ENCODE assay signal across 26 cellular contexts in genomic region chr6:157393667-157394329, GRCh38. TPM values are rescaled to one million over a fixed set of nuclear protein-coding genes. Genes with fewer than 3 reads are reported as not detected.
DNase-seq lines count a peak whose midpoint lies in the region; ATAC-seq, FAIRE-seq and TF ChIP-seq lines count a peak whose summit lies in the region.
"Had no signal": no experiment of that assay in that cellular context is flagged by ENCODE, and none has a peak within 500 bp of the region (broad histone marks: within the 10 kb centered on the region; RNA-seq: fewer than 3 reads in every experiment).

No MANE protein-coding gene starts in this region.

- TF ChIP-seq CTCF in K562 (IDR thresholded peaks at IDR 0.05 in 2 of 3, conservative IDR thresholded peaks at IDR 0.05 in 1 of 3; ENCODE audit: insufficient read depth in 2 of 3, low read depth in 1 of 3, low read length in 3 of 3) (no peak), foreskin fibroblast (IDR thresholded peaks at IDR 0.05; ENCODE audit: low read depth, low read length) (no peak)

- in situ Hi-C loops in K562 (cut with MboI): no loop called here

- no peak for TF ChIP-seq POLR2A in K562 (conservative IDR thresholded peaks at IDR 0.05)

- no peak overlapping the region for H3K27ac ChIP-seq in right cardiac atrium (ENCODE audit: low read length)
- peak overlapping the region; percentile 62 for H3K27ac ChIP-seq in K562 (ENCODE audit: extremely low read depth, low read depth, low read length)
- H3K27ac ChIP-seq in mucosa of rectum (ENCODE audit: low read depth in 2 of 2, low read length in 2 of 2): peak overlapping the region; percentile 56 to 70
- H3K27ac ChIP-seq: esophagus squamous epithelium, SK-N-MC, spleen, vagina had no signal

- no TSS peak for BruUV-seq in K562 (replicated peaks; lab: Mats Ljungman, UMichigan)

- DNase-seq in right cardiac atrium (no peak), Right ventricle myocardium inferior (ENCODE audit: missing footprints) (no peak), K562 (ENCODE audit: extremely low read depth in 1 of 4, low spot score in 3 of 4) (peak; percentile 39 to 73 (median 54)), SIG-M5 treated with dmso at 0.1 percent for 504 hours (lab: John Stamatoyannopoulos, UW; ENCODE audit: unreplicated experiment) (no peak), foreskin fibroblast (no peak), medulla oblongata (ENCODE audit: extremely low spot score) (no peak)
- no peak for DNase-seq in activated naive CD4-positive, alpha-beta T cell treated with anti-CD3 and anti-CD28 coated beads, Interleukin-2, amount 50 U/mL, for 72 hours (ENCODE audit: low spot score in 2 of 2)
- DNase-seq: activated CD4-positive, alpha-beta T cell treated with anti-CD3 and anti-CD28 coated beads for 1 hour; activated naive CD4-positive, alpha-beta T cell treated with anti-CD3 and anti-CD28 coated beads, Interleukin-2, amount 50 U/mL, for 16 hours; activated T-cell treated with anti-CD3 and anti-CD28 coated beads, Interleukin-2, amount 50 U/mL, for 72 hours; cerebellar nuclear complex; DMS79; effector memory CD4-positive, alpha-beta T cell; esophagus squamous epithelium; Karpas-422; NCI-H1105 treated with DMSO at 0.1 percent for 48 hours; NK-92 treated with Interleukin-12 subunit alpha and Interleukin-12 subunit beta, amount 100 ng/mL, for 24 hours; spleen; stimulated activated CD4-positive, alpha-beta T cell treated with anti-CD3 and anti-CD28 coated beads, Interleukin-4, amount 100 ng/mL, for 4 hours had no signal

- POLR2A ChIA-PET in K562 (lab: Yijun Ruan, JAX): interaction anchor here (0.7 to 4.3 kb wide), 7 partner anchors 9 to 141 kb away, joined by 3 to 18 read pairs (median 4); no protein-coding TSS in a partner anchor

- WGBS in right cardiac atrium: 66% methylated on average over 6 of the region's 6 CpGs
- WGBS in K562 (ENCODE audit: insufficient coverage, low coverage, missing lambda C conversion rate): 52% methylated on average over 6 of the region's 6 CpGs

- peak overlapping the region; percentile 36 to 39; a peak in 3 of 4 replicates for H3K9ac ChIP-seq in K562 (ENCODE audit: insufficient read depth in 1 of 2, low read depth in 2 of 2, low read length in 2 of 2)
- no peak overlapping the region for H3K9ac ChIP-seq in mucosa of rectum (ENCODE audit: low read depth in 1 of 2, low read length in 2 of 2)

- peak overlapping the region; percentile 3; the same call in 1 of the 2 replicates for H2AFZ ChIP-seq in K562 (ENCODE audit: low read depth, low read length)

- no peak for TF ChIP-seq EP300 in K562 (IDR thresholded peaks at IDR 0.05; ENCODE audit: low read length)

- peak overlapping the region; percentile 70 for H3K4me2 ChIP-seq in K562 (ENCODE audit: insufficient read depth, low read length)

- no peaks in the 10 kb centered on the region for H4K20me1 ChIP-seq in K562 (replicated peaks; ENCODE audit: control insufficient read depth, insufficient read depth, low read length)

- H3K36me3 ChIP-seq in K562 (ENCODE audit: control insufficient read depth, insufficient read depth, low read length) (peaks cover 17% of the 10 kb centered on the region; the same call in 2 of the 3 replicates), mucosa of rectum (ENCODE audit: control insufficient read depth in 2 of 2, insufficient read depth in 2 of 2, low read length in 2 of 2) (no peaks in the 10 kb centered on the region)
- H3K36me3 ChIP-seq: esophagus squamous epithelium, HAP-1, Peyer's patch, spleen, vagina had no signal

- H3K36me3 Mint-ChIP-seq in activated naive CD4-positive, alpha-beta T cell treated with anti-CD3 and anti-CD28 coated beads, Interleukin-2, amount 50 U/mL, for 72 hours: peaks cover 6 to 35% of the 10 kb centered on the region in 2 donors
- H3K36me3 Mint-ChIP-seq: CD8-positive, alpha-beta T cell had no signal

- H3K4me3 ChIP-seq in right cardiac atrium (ENCODE audit: low read length) (no peak overlapping the region), K562 (no peak overlapping the region), mucosa of rectum (ENCODE audit: low read length in 2 of 2) (peak overlapping the region in 1 of 2 donors; percentile 37), foreskin fibroblast (ENCODE audit: low read depth in 1 of 2, low read length in 2 of 2) (no peak overlapping the region)
- H3K4me3 ChIP-seq: esophagus squamous epithelium, HAP-1, Peyer's patch, SK-N-MC, spleen, vagina had no signal

- peaks cover 66% of the 10 kb centered on the region for H3K79me2 ChIP-seq in K562 (ENCODE audit: control insufficient read depth, insufficient read depth, low read length)

- FAIRE-seq in K562 (lab: Jason Lieb, UNC): no peak
- FAIRE-seq: astrocyte had no signal

- CTCF ChIA-PET in K562 (lab: Yijun Ruan, JAX; ENCODE audit: low intra/inter-chr PET ratio): no interaction called here

- H3K4me1 ChIP-seq in right cardiac atrium (ENCODE audit: control insufficient read depth, insufficient read depth, low read length): peaks cover 2% of the 10 kb centered on the region
- peaks cover 21 to 25% of the 10 kb centered on the region in 2 experiments for H3K4me1 ChIP-seq in K562 (replicated peaks in 1 of 2; ENCODE audit: control insufficient read depth in 2 of 2, insufficient read depth in 2 of 2, low read length in 2 of 2)
- peaks cover 2 to 8% of the 10 kb centered on the region in 2 donors for H3K4me1 ChIP-seq in mucosa of rectum (ENCODE audit: control insufficient read depth in 2 of 2, insufficient read depth in 2 of 2, low read length in 2 of 2)
- H3K4me1 ChIP-seq: esophagus squamous epithelium, HAP-1, Peyer's patch, vagina had no signal

- no peaks in the 10 kb centered on the region for H3K27me3 ChIP-seq in right cardiac atrium (ENCODE audit: control insufficient read depth, insufficient read depth)
- no peaks in the 10 kb centered on the region for H3K27me3 ChIP-seq in K562 (ENCODE audit: control insufficient read depth in 2 of 2, insufficient read depth in 2 of 2, low read length in 2 of 2)
- H3K27me3 ChIP-seq in mucosa of rectum (ENCODE audit: control insufficient read depth in 2 of 2, insufficient read depth in 2 of 2, low read length in 2 of 2): no peaks in the 10 kb centered on the region
- H3K27me3 ChIP-seq: esophagus squamous epithelium, Peyer's patch, spleen, vagina had no signal

- no peak for TF ChIP-seq RAD21 in K562 (CRISPR knock-in tag; conservative IDR thresholded peaks at IDR 0.05 in 1 of 2, IDR thresholded peaks at IDR 0.05 in 1 of 2)

- ATAC-seq in right cardiac atrium (peak; percentile 24 to 54), Right ventricle myocardium inferior (no peak), K562 (peak; percentile 80)
- ATAC-seq in activated naive CD4-positive, alpha-beta T cell treated with anti-CD3 and anti-CD28 coated beads, Interleukin-2, amount 50 U/mL, for 72 hours: no peak
- ATAC-seq: activated T-cell treated with anti-CD3 and anti-CD28 coated beads, Interleukin-2, amount 50 U/mL, for 72 hours; CD8-positive, alpha-beta T cell had no signal

- H3K9me3 ChIP-seq in right cardiac atrium (ENCODE audit: control insufficient read depth, low read length) (no peaks in the 10 kb centered on the region), K562 (replicated peaks; ENCODE audit: control insufficient read depth, insufficient read depth, low read depth, low read length) (peaks cover 18% of the 10 kb centered on the region), mucosa of rectum (ENCODE audit: control insufficient read depth in 2 of 2, low read length in 2 of 2) (no peaks in the 10 kb centered on the region)

- H3K9me3 Mint-ChIP-seq in activated naive CD4-positive, alpha-beta T cell treated with anti-CD3 and anti-CD28 coated beads, Interleukin-2, amount 50 U/mL, for 72 hours: peaks cover 10 to 24% of the 10 kb centered on the region in 2 donors

- intact Hi-C loops in right cardiac atrium (cut with DNase I) (loop anchor here in 1 of 4 donors (5.0 kb wide), 1 partner anchor 204 kb away; no protein-coding TSS in a partner anchor), Right ventricle myocardium inferior (cut with DNase I) (no loop called here), K562 (cut with micrococcal nuclease) (loop anchor here (2.0 kb wide), 1 partner anchor 61 kb away; no protein-coding TSS in a partner anchor)

- no peaks in the 10 kb centered on the region for H3K9me1 ChIP-seq in K562 (ENCODE audit: control insufficient read depth, insufficient read depth, low read length)

- peak overlapping the region in 1 of 2 donors; percentile 38 for H3K27ac Mint-ChIP-seq in activated naive CD4-positive, alpha-beta T cell treated with anti-CD3 and anti-CD28 coated beads, Interleukin-2, amount 50 U/mL, for 72 hours
- H3K27ac Mint-ChIP-seq: activated T-cell treated with anti-CD3 and anti-CD28 coated beads, Interleukin-2, amount 50 U/mL, for 72 hours; CD8-positive, alpha-beta T cell had no signal

TF ChIP-seq in K562, 482 proteins besides CTCF, POLR2A, EP300 and RAD21 (continues in another document):
- TF ChIP-seq TCFL5 (CRISPR knock-in tag; conservative IDR thresholded peaks at IDR 0.05) (no peak), KLF1 (tag; IDR thresholded peaks at IDR 0.05) (no peak), NFE2 (IDR thresholded peaks at IDR 0.05; ENCODE audit: low read depth) (peak; percentile 80), BHLHE40 (IDR thresholded peaks at IDR 0.05; ENCODE audit: low read length) (0 out of 2 replicates have a peak, but pooled peaks have one; percentile 19), MIER1 (IDR thresholded peaks at IDR 0.05; ENCODE audit: low read depth) (peak; percentile 59; the same call in 1 of the 2 replicates)

RNA-seq across cellular contexts. Expression of gene ZDHHC14, which starts 12.8 kb away (rescaled TPM):
- total RNA-seq in right cardiac atrium (10 to 100 TPM; 10.6 to 22.1 (median 18.2) TPM), Right ventricle myocardium inferior (12.7 TPM), K562 (2014; rRNA removed) (17.2 and 20.6 TPM in 2 replicates), K562 (2014; rRNA removed; fragmentation: Illumina TruSeq; extraction: Trizol) (9.3 and 10.2 TPM in 2 replicates), K562 (2015; rRNA removed; fragmentation: Illumina TruSeq; extraction: Trizol) (12.1 and 13.8 TPM in 2 replicates), K562 (2021) (23.1 and 24.2 TPM in 2 replicates)
- polyA plus RNA-seq in right cardiac atrium (20.2 TPM), K562 (2011; rRNA removed) (6.1 and 9.4 TPM in 2 replicates), K562 (2014; fragmentation: Illumina TruSeq; extraction: Trizol) (15.3 and 21.4 TPM in 2 replicates), K562 (2014; fragmentation: Nextera tagmentation; extraction: Ambion mirVana) (under 1 TPM; 0.92 to 0.98 TPM), K562 (2014; rRNA removed) (13.5 and 19.4 TPM in 2 replicates)
- 37.6 and 49.9 TPM in 2 replicates for total RNA-seq in K562 (2011; cell fraction: chromatin; rRNA removed; ENCODE audit: low replicate concordance)
- total RNA-seq in K562 (2011; cell fraction: nucleolus; rRNA removed): 23.3 and 28.0 TPM in 2 replicates
- total RNA-seq in K562 (2011; cell fraction: nucleoplasm; rRNA removed): 34.2 and 58.8 TPM in 2 replicates
- 5.7 and 25.9 TPM in 2 replicates for polyA plus RNA-seq in K562 (2011; cell fraction: cytosol; rRNA removed)
- polyA plus RNA-seq in K562 (2011; cell fraction: nucleus; rRNA removed): 9.8 and 25.2 TPM in 2 replicates
- polyA plus RNA-seq in K562 (2012): 15.2 and 17.9 TPM in 2 replicates
- 4.9 and 9.7 TPM in 2 replicates for polyA minus RNA-seq in K562 (2011; rRNA and poly(A)+ RNA removed)
- polyA minus RNA-seq in K562 (2011; cell fraction: cytosol; rRNA and poly(A)+ RNA removed): 5.5 and 9.4 TPM in 2 replicates
- polyA minus RNA-seq in K562 (2011; cell fraction: nucleus; rRNA and poly(A)+ RNA removed): 9.3 and 15.9 TPM in 2 replicates
- 1 to 10 TPM in 1 of 2 donors, under 1 TPM in 1; 0.91 to 3.7 TPM for total RNA-seq in activated naive CD4-positive, alpha-beta T cell treated with anti-CD3 and anti-CD28 coated beads, Interleukin-2, amount 50 U/mL, for 72 hours

Comparison
In these comparisons a context has a peak if more than half of its experiments do, and no peak if none do; other contexts are left out.
1. ATAC-seq: peak in right cardiac atrium (2 of 2) and K562 (single experiment); none in Right ventricle myocardium inferior (single experiment) and activated naive CD4-positive, alpha-beta T cell treated with anti-CD3 and anti-CD28 coated beads, Interleukin-2, amount 50 U/mL, for 72 hours (0 of 2).
2. DNase-seq: peak in K562 (4 of 4); none in right cardiac atrium (0 of 3), Right ventricle myocardium inferior (single experiment), activated naive CD4-positive, alpha-beta T cell treated with anti-CD3 and anti-CD28 coated beads, Interleukin-2, amount 50 U/mL, for 72 hours (0 of 2), SIG-M5 treated with dmso at 0.1 percent for 504 hours (single experiment), foreskin fibroblast (0 of 2) and medulla oblongata (single experiment).
3. H3K9ac ChIP-seq: peak in K562 (2 of 2); none in mucosa of rectum (0 of 2).